Comparison of ENCODE assay signal across 9 cellular contexts in the genomic region with DNA sequence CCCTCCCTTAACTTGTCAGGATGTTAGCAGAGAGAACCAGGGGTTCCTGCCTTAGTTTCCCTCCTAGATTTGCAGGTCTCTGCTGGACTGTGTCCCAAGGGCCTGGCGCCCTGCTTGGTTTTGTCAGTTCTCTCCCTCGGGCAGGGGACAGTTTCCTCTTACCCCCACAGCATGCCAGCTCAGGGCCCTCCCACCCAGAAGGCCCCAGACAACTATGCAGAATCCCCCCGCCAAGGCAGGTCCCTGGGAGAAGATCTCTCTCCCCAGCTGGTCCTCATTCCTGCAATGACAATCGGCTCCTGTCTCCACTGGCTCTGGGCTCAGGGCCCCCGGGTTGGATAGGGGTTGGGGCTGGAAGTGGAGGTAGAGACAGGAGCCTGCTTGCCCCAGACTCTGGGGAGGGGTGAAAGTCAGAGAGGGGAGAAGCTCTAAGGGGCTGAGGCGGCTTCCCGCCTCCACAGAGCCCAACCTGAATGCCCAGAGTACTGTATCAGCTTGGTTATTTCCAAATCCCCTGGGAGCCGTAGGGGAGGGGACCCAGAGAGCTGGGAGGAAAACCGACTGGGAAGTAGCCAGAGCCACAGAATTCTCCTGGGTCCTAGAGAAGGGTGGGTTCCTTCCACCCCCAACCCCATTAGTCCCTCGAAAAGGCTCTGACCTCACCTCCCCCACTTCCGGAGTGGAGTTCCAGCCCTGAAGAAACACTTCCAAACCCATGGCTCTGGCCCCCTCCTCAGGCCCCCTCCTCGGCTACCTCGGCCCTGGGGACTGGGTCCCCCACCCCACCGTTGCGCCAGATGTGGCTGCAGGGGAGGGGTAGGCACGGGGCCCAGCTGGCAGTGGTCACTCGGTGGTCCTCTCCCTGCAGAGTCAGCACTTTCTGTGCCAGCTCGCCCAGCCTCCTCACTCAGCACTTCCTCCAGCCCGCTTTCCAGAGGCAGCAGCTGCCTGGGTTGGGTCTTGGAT. TPM values are rescaled to one million over a fixed set of nuclear protein-coding genes. Genes with fewer than 3 reads are reported as not detected.
DNase-seq lines count a peak whose midpoint lies in the region; ATAC-seq and TF ChIP-seq lines count a peak whose summit lies in the region.
"Had no signal": no experiment of that assay in that cellular context is flagged by ENCODE, and none has a peak within 500 bp of the region (broad histone marks: within the 10 kb centered on the region; RNA-seq: fewer than 3 reads in every experiment).

No MANE protein-coding gene starts in this region.

- H3K36me3 ChIP-seq in ascending aorta, result peaks cover 7 to 13% of the 10 kb centered on the region in 2 donors

- TF ChIP-seq CTCF in ascending aorta (IDR thresholded peaks at IDR 0.05), result no peak

- H3K9me3 ChIP-seq in ascending aorta, result no peaks in the 10 kb centered on the region

- H3K4me1 ChIP-seq in ascending aorta, result peaks cover 46% of the 10 kb centered on the region in 2 donors

- intact Hi-C loops in Right ventricle myocardium superior (cut with DNase I), result no loop called here
- intact Hi-C loops in Right ventricle myocardium inferior (cut with DNase I), result loop anchor here (5.0 kb wide), 1 partner anchor 205 kb away; no protein-coding TSS in a partner anchor
- intact Hi-C loops in ascending aorta (cut with DNase I), result loop anchor here (5.0 kb wide), 2 partner anchors 120 to 240 kb away; partner anchors contain the start of gene CD276

- DNase-seq in Right ventricle myocardium superior (peak; percentile 50), Right ventricle myocardium inferior (ENCODE audit: missing footprints) (no peak), ascending aorta (ENCODE audit: low spot score in 2 of 2) (peak in 1 of 2 donors; percentile 81), iPS-NIHi7 (ENCODE audit: extremely low spot score) (peak; percentile 89), ureter (ENCODE audit: low spot score) (peak; percentile 56), D341Med (ENCODE audit: low spot score) (no peak), NOMO-1 treated with DMSO at 0.1 percent for 48 hours (lab: John Stamatoyannopoulos, UW; ENCODE audit: unreplicated experiment) (no peak)

- H3K27me3 ChIP-seq in ascending aorta, result no peaks in the 10 kb centered on the region

- peak overlapping the region; percentile 37 to 65 for H3K4me3 ChIP-seq in ascending aorta

- peak overlapping the region; percentile 92 to 97 for H3K27ac ChIP-seq in ascending aorta

- ATAC-seq in Right ventricle myocardium superior (ENCODE audit: poor library complexity) (peak; percentile 2), Right ventricle myocardium inferior (no peak), HG03469 (IDR thresholded peaks at IDR 0.05; ENCODE audit: unreplicated experiment) (no peak)

RNA-seq across cellular contexts. Expression of gene LOXL1, which starts 3.8 kb away (rescaled TPM):
- total RNA-seq in Right ventricle myocardium superior (14.6 TPM), Right ventricle myocardium inferior (15.9 TPM), ascending aorta (260 TPM), ureter (30.9 TPM)

RNA-seq across cellular contexts. Expression of gene TBC1D21, which starts 49.1 kb away (rescaled TPM):
- total RNA-seq in Right ventricle myocardium superior (not detected), Right ventricle myocardium inferior (not detected), ascending aorta (not detected), ureter (not detected)
- total RNA-seq: lower leg skin had no signal

Comparison
In these comparisons a context has a peak if more than half of its experiments do, and no peak if none do; other contexts are left out.
1. DNase-seq: peak in Right ventricle myocardium superior (single experiment), iPS-NIHi7 (single experiment) and ureter (single experiment); none in Right ventricle myocardium inferior (single experiment), D341Med (single experiment) and NOMO-1 treated with DMSO at 0.1 percent for 48 hours (single experiment).